In genomic region chr12:49061157-49061650, GRCh38 we compare ENCODE assay signal across 8 cellular contexts. TPM values are rescaled to one million over a fixed set of nuclear protein-coding genes. Genes with fewer than 3 reads are reported as not detected.
A peak's percentile ranks its signal among the peaks of the same experiment; 100 is the strongest.
DNase-seq lines count a peak whose midpoint lies in the region; ATAC-seq and TF ChIP-seq lines count a peak whose summit lies in the region.

No MANE protein-coding gene starts in this region.

- TF ChIP-seq CTCF in IMR-90 (conservative IDR thresholded peaks at IDR 0.05; ENCODE audit: low read depth, low read length) = no peak
- TF ChIP-seq CTCF in coronary artery (IDR thresholded peaks at IDR 0.05) = no peak

- H3K27ac Mint-ChIP-seq in naive thymus-derived CD8-positive, alpha-beta T cell = peak overlapping the region; percentile 91 to 99 (median 96)

- POLR2A ChIA-PET in IMR-90 (lab: Charles Lee; ENCODE audit: unreplicated experiment) = no interaction called here
- POLR2A ChIA-PET in naive thymus-derived CD8-positive, alpha-beta T cell (lab: Charles Lee) = interaction anchor here (0.6 to 3.3 kb wide), 7 partner anchors 9 to 174 kb away, joined by 3 to 22 read pairs (median 7); partner anchors contain the start of genes LMBR1L, RHEBL1, TUBA1A and TUBA1B

- H2BK15ac ChIP-seq in IMR-90 (ENCODE audit: low read depth, low read length) = peak overlapping the region; percentile 67; the same call in 1 of the 3 replicates

- peaks cover 35 to 51% (median 47%) of the 10 kb centered on the region in 4 donors for H3K4me1 Mint-ChIP-seq in naive thymus-derived CD8-positive, alpha-beta T cell

- H3K27me3 ChIP-seq in BLaER1 treated with 17β-estradiol and CSF1 and Interleukin-3, amounts not matched to agents 10 nM and 100 nM = no peaks in the 10 kb centered on the region
- H3K27me3 ChIP-seq in IMR-90 (ENCODE audit: control insufficient read depth, insufficient read depth, low read length) = no peaks in the 10 kb centered on the region

- H3K23ac ChIP-seq in IMR-90 (ENCODE audit: low read depth, low read length) = peak overlapping the region; percentile 98

- H2BK120ac ChIP-seq in IMR-90 (ENCODE audit: low read depth, low read length) = peak overlapping the region; percentile 88; the same call in 1 of the 2 replicates

- H3K4ac ChIP-seq in IMR-90 (ENCODE audit: low read depth, low read length) = peak overlapping the region; percentile 97

- peak overlapping the region; percentile 95 for H2BK5ac ChIP-seq in IMR-90 (ENCODE audit: low read depth, low read length, poor library complexity, severe bottlenecking)

- H4K20me1 ChIP-seq in BLaER1 treated with 17β-estradiol and CSF1 and Interleukin-3, amounts not matched to agents 10 nM and 100 nM = peaks cover 26 to 39% (median 30%) of the 10 kb centered on the region in 11 experiments; a peak in 20 of 22 replicates
- peaks cover 33% of the 10 kb centered on the region for H4K20me1 ChIP-seq in IMR-90 (ENCODE audit: insufficient read depth, low read length)

- H4K8ac ChIP-seq in IMR-90 (ENCODE audit: low read depth in 2 of 2, low read length in 2 of 2) = peak overlapping the region; percentile 82 to 99

- no peaks in the 10 kb centered on the region for H3K9me3 Mint-ChIP-seq in naive thymus-derived CD8-positive, alpha-beta T cell

- peak overlapping the region; percentile 94 for H3K56ac ChIP-seq in IMR-90 (ENCODE audit: extremely low read depth, insufficient read depth, low read length)

- H3K4me2 ChIP-seq in BLaER1 treated with 17β-estradiol and CSF1 and Interleukin-3, amounts not matched to agents 10 nM and 100 nM = peak overlapping the region; percentile 87 to 99 (median 95)
- H3K4me2 ChIP-seq in IMR-90 (ENCODE audit: low read depth, low read length) = peak overlapping the region; percentile 88

- peak overlapping the region; percentile 96 to 100 (median 99); a peak in 21 of 22 replicates for H3K27ac ChIP-seq in BLaER1 treated with 17β-estradiol and CSF1 and Interleukin-3, amounts not matched to agents 10 nM and 100 nM
- peak overlapping the region; percentile 98 for H3K27ac ChIP-seq in IMR-90 (ENCODE audit: insufficient read depth, low read length)
- peak overlapping the region; percentile 88 to 98 for H3K27ac ChIP-seq in coronary artery

- H3K4me1 ChIP-seq in BLaER1 treated with 17β-estradiol and CSF1 and Interleukin-3, amounts not matched to agents 10 nM and 100 nM = peaks cover 23 to 37% (median 27%) of the 10 kb centered on the region in 10 experiments
- peaks cover 5% of the 10 kb centered on the region for H3K4me1 ChIP-seq in IMR-90 (ENCODE audit: control insufficient read depth, insufficient read depth, low read length)

- H3K4me3 Mint-ChIP-seq in naive thymus-derived CD8-positive, alpha-beta T cell = peak overlapping the region; percentile 72 to 99 (median 94)

- DNase-seq in IMR-90 (no peak), coronary artery (ENCODE audit: low spot score) (no peak), NCI-H1436 (lab: John Stamatoyannopoulos, UW) (no peak), NCI-H446 (lab: John Stamatoyannopoulos, UW) (no peak), DMS153 (lab: John Stamatoyannopoulos, UW) (no peak)
- DNase-seq in naive thymus-derived CD8-positive, alpha-beta T cell = no peak

- H4K5ac ChIP-seq in IMR-90 (ENCODE audit: low read depth, low read length) = peak overlapping the region; percentile 65

- peak overlapping the region; percentile 96 to 100 (median 99) for H3K9ac ChIP-seq in BLaER1 treated with 17β-estradiol and CSF1 and Interleukin-3, amounts not matched to agents 10 nM and 100 nM
- peak overlapping the region; percentile 91 for H3K9ac ChIP-seq in IMR-90 (ENCODE audit: low read depth, low read length)

- WGBS in IMR-90 (ENCODE audit: extremely low coverage in 2 of 2, insufficient read length in 1 of 2), 2 experiments = 0% methylated on average over 1 of the region's 16 CpGs; no CpG with 5 or more reads in 1 of the 2 experiments

- peaks cover 9 to 43% of the 10 kb centered on the region in 2 experiments; a peak in 3 of 4 replicates for H3K79me1 ChIP-seq in IMR-90 (ENCODE audit: low read depth in 1 of 2, low read length in 2 of 2)

- H3K36me3 Mint-ChIP-seq in naive thymus-derived CD8-positive, alpha-beta T cell = peaks cover 0 to 2% (median 0%) of the 10 kb centered on the region in 3 donors

- 0 out of 2 replicates have a peak overlapping the region, but pooled peaks have one; percentile 50 for H2BK20ac ChIP-seq in IMR-90 (ENCODE audit: low read depth, low read length)

- CTCF ChIA-PET in IMR-90 (lab: Yijun Ruan, JAX) = interaction anchor here (0.9 kb wide), 1 partner anchor 49 kb away, joined by 3 read pairs; no protein-coding TSS in a partner anchor

- H2AFZ ChIP-seq in IMR-90 (replicated peaks; ENCODE audit: low read length, poor library complexity) = peak overlapping the region; percentile 100

- H3K9me3 ChIP-seq in BLaER1 treated with 17β-estradiol and CSF1 and Interleukin-3, amounts not matched to agents 10 nM and 100 nM (replicated peaks in 1 of 11) = no peaks in the 10 kb centered on the region
- H3K9me3 ChIP-seq in IMR-90 (ENCODE audit: control insufficient read depth, insufficient read depth, low read length) = no peaks in the 10 kb centered on the region

- no TSS peak for BruUV-seq in IMR-90 (replicated peaks; lab: Mats Ljungman, UMichigan)

- H3K14ac ChIP-seq in IMR-90 (replicated peaks; ENCODE audit: low read depth, low read length) = peak overlapping the region; percentile 96

- peak overlapping the region; percentile 77 for H2AK5ac ChIP-seq in IMR-90 (ENCODE audit: low read depth, low read length)

- ATAC-seq in IMR-90 (ENCODE audit: low read depth) (no peak), GM21737 (IDR thresholded peaks at IDR 0.05; ENCODE audit: unreplicated experiment) (no peak)
- ATAC-seq in naive thymus-derived CD8-positive, alpha-beta T cell = peak in 1 of 2 donors; percentile 1

- peak overlapping the region; percentile 97 for H4K91ac ChIP-seq in IMR-90 (ENCODE audit: insufficient read depth, low read depth, low read length)

- in situ Hi-C loops in IMR-90 (cut with MboI; ENCODE audit: low sequenced_read_pairs) = loop anchor here (5.0 kb wide), 1 partner anchor 176 kb away; no protein-coding TSS in a partner anchor

- H3K18ac ChIP-seq in IMR-90 (ENCODE audit: low read depth, low read length) = peak overlapping the region; percentile 18

- TF ChIP-seq RAD21 in IMR-90 (IDR thresholded peaks at IDR 0.05; ENCODE audit: low read length) = no peak

- intact Hi-C loops in IMR-90 (cut with micrococcal nuclease) = no loop called here

- no peaks in the 10 kb centered on the region for H3K27me3 Mint-ChIP-seq in naive thymus-derived CD8-positive, alpha-beta T cell

- H3K4me3 ChIP-seq in BLaER1 treated with 17β-estradiol and CSF1 and Interleukin-3, amounts not matched to agents 10 nM and 100 nM = peak overlapping the region; percentile 91 to 100 (median 98)
- H3K4me3 ChIP-seq in IMR-90 (ENCODE audit: insufficient read depth, low read depth, low read length) (peak overlapping the region; percentile 81), coronary artery (peak overlapping the region; percentile 88)

- dilution Hi-C loops in IMR-90 (cut with HindIII; ENCODE audit: low sequenced_read_pairs, unreplicated experiment) = no loop called here

- no peak for TF ChIP-seq POLR2A in IMR-90 (IDR thresholded peaks at IDR 0.05; ENCODE audit: low read depth, low read length)

- H2AK9ac ChIP-seq in IMR-90 (replicated peaks; ENCODE audit: low read depth, low read length, poor library complexity) = peak overlapping the region; percentile 98

- peaks cover 9% of the 10 kb centered on the region for H3K9me1 ChIP-seq in IMR-90 (ENCODE audit: insufficient read depth, low read length)

- H3K36me3 ChIP-seq in BLaER1 treated with 17β-estradiol and CSF1 and Interleukin-3, amounts not matched to agents 10 nM and 100 nM = peaks cover 0 to 6% (median 0%) of the 10 kb centered on the region in 11 experiments; a peak in 2 of 22 replicates
- no peaks in the 10 kb centered on the region for H3K36me3 ChIP-seq in IMR-90 (ENCODE audit: control insufficient read depth, insufficient read depth, low read length)

TF ChIP-seq in IMR-90, 13 proteins besides CTCF, POLR2A, EP300 and RAD21 (continues in another document):
- TF ChIP-seq MAZ (IDR thresholded peaks at IDR 0.05; ENCODE audit: borderline replicate concordance, low read depth, low read length) (no peak), SMC3 (IDR thresholded peaks at IDR 0.05; ENCODE audit: low read depth, low read length) (no peak), CEBPB (IDR thresholded peaks at IDR 0.05; ENCODE audit: low read depth, low read length) (no peak)

RNA-seq across cellular contexts. Expression of gene KMT2D, which starts 0.6 kb away (rescaled TPM):
- 6.6 and 10.0 TPM in 2 replicates for total RNA-seq in IMR-90 (2012; rRNA removed)
- polyA plus RNA-seq in IMR-90 (2012; rRNA removed) = 24.8 and 25.2 TPM in 2 replicates
- polyA plus RNA-seq in IMR-90 (2012; cell fraction: cytosol; rRNA removed) = 11.3 and 13.1 TPM in 2 replicates
- polyA plus RNA-seq in IMR-90 (2012; cell fraction: nucleus; rRNA removed; ENCODE audit: low replicate concordance) = 81.4 and 106 TPM in 2 replicates
- total RNA-seq in naive thymus-derived CD8-positive, alpha-beta T cell = 100 to 1,000 TPM; 130 to 134 TPM
- 10 to 100 TPM in 2 of 3 donors, 1 to 10 TPM in 1; 1.5 to 28.5 (median 10.5) TPM for polyA plus RNA-seq in naive thymus-derived CD8-positive, alpha-beta T cell

RNA-seq across cellular contexts. Expression of gene RHEBL1, which starts 8.6 kb away (rescaled TPM):
- 0.56 and 0.72 TPM in 2 replicates for total RNA-seq in IMR-90 (2012; rRNA removed)
- polyA plus RNA-seq in IMR-90 (2012; rRNA removed) = 0.39 and 0.62 TPM in 2 replicates
- 0.49 TPM in 1 of 2 replicates, not detected in the other for polyA plus RNA-seq in IMR-90 (2012; cell fraction: cytosol; rRNA removed)
- 0.39 and 0.55 TPM in 2 replicates for polyA plus RNA-seq in IMR-90 (2012; cell fraction: nucleus; rRNA removed; ENCODE audit: low replicate concordance)
- 1 to 10 TPM; 3.6 to 4.3 TPM for total RNA-seq in naive thymus-derived CD8-positive, alpha-beta T cell
- polyA plus RNA-seq in naive thymus-derived CD8-positive, alpha-beta T cell = 1 to 10 TPM; 3.0 to 3.6 (median 3.4) TPM

RNA-seq across cellular contexts. Expression of gene DHH, which starts 33.4 kb away (rescaled TPM):
- under 0.01 TPM in 2 replicates for total RNA-seq in IMR-90 (2012; rRNA removed)
- 0.01 and 0.07 TPM in 2 replicates for polyA plus RNA-seq in IMR-90 (2012; rRNA removed)
- polyA plus RNA-seq in IMR-90 (2012; cell fraction: cytosol; rRNA removed) = 0.01 and 0.05 TPM in 2 replicates
- 0.08 and 0.25 TPM in 2 replicates for polyA plus RNA-seq in IMR-90 (2012; cell fraction: nucleus; rRNA removed; ENCODE audit: low replicate concordance)
- under 1 TPM; 0.27 to 0.47 TPM for total RNA-seq in naive thymus-derived CD8-positive, alpha-beta T cell
- not detected for polyA plus RNA-seq in naive thymus-derived CD8-positive, alpha-beta T cell

RNA-seq across cellular contexts. Expression of gene PRKAG1, which starts 42.6 kb away (rescaled TPM):
- 76.4 and 106 TPM in 2 replicates for total RNA-seq in IMR-90 (2012; rRNA removed)
- polyA plus RNA-seq in IMR-90 (2012; rRNA removed) = 67.8 and 81.1 TPM in 2 replicates
- polyA plus RNA-seq in IMR-90 (2012; cell fraction: cytosol; rRNA removed) = 32.2 and 43.2 TPM in 2 replicates
- polyA plus RNA-seq in IMR-90 (2012; cell fraction: nucleus; rRNA removed; ENCODE audit: low replicate concordance) = 17.6 and 73.2 TPM in 2 replicates
- total RNA-seq in naive thymus-derived CD8-positive, alpha-beta T cell = 10 to 100 TPM; 47.5 to 49.5 TPM
- polyA plus RNA-seq in naive thymus-derived CD8-positive, alpha-beta T cell = 10 to 100 TPM; 29.2 to 39.5 (median 33.0) TPM

RNA-seq across cellular contexts. Expression of gene LMBR1L, which starts 49.4 kb away (rescaled TPM):
- 18.1 and 33.0 TPM in 2 replicates for total RNA-seq in IMR-90 (2012; rRNA removed)
- 44.6 and 46.3 TPM in 2 replicates for polyA plus RNA-seq in IMR-90 (2012; rRNA removed)
- 14.6 and 27.3 TPM in 2 replicates for polyA plus RNA-seq in IMR-90 (2012; cell fraction: cytosol; rRNA removed)
- polyA plus RNA-seq in IMR-90 (2012; cell fraction: nucleus; rRNA removed; ENCODE audit: low replicate concordance) = 151 and 243 TPM in 2 replicates
- total RNA-seq in naive thymus-derived CD8-positive, alpha-beta T cell = 100 to 1,000 TPM; 253 to 270 TPM
- polyA plus RNA-seq in naive thymus-derived CD8-positive, alpha-beta T cell = 10 to 100 TPM; 34.0 to 45.8 (median 34.6) TPM

Comparison
In these comparisons a context has a peak if more than half of its experiments do, and no peak if none do; other contexts are left out.
1. RNA of gene KMT2D, which starts 0.6 kb away (total RNA-seq): 130 to 134 TPM in naive thymus-derived CD8-positive, alpha-beta T cell; 6.6 to 10.0 TPM in IMR-90; every median in the first group is over 10 times any median in the second.
2. Peak in every context shown above with its lines, with median percentiles within 50 percentile points of each other: H3K27ac ChIP-seq and H3K4me3 ChIP-seq.